In the genomic region with DNA sequence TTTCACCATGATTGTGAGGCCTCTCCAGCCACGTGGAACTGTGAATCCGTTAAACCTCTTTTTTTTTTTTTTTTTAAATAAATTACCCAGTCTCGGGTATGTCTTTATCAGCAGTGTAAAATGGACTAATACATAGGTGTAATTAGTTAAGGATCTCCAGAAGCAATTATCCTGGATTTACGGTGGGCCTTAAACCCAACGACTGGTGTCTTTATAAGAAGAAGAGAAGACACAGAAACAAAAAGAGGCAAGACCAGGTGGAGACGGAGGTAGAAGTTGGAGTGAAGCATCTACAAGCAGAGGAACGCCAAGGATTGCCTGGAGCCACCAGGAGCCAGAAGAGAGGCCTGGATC, we compare ENCODE assay signal across 1 cellular context.
TF ChIP-seq lines count a peak whose summit lies in the region.

No MANE protein-coding gene starts in this region.

TF ChIP-seq in IMR-90, 13 proteins besides CTCF, POLR2A, EP300 and RAD21 (continued from another document):
- TF ChIP-seq, protein P1, sequence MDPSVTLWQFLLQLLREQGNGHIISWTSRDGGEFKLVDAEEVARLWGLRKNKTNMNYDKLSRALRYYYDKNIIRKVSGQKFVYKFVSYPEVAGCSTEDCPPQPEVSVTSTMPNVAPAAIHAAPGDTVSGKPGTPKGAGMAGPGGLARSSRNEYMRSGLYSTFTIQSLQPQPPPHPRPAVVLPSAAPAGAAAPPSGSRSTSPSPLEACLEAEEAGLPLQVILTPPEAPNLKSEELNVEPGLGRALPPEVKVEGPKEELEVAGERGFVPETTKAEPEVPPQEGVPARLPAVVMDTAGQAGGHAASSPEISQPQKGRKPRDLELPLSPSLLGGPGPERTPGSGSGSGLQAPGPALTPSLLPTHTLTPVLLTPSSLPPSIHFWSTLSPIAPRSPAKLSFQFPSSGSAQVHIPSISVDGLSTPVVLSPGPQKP (IDR thresholded peaks at IDR 0.05; ENCODE audit: borderline replicate concordance, low read depth, low read length): no peak
- TF ChIP-seq NFE2L2 (IDR thresholded peaks at IDR 0.05; ENCODE audit: low read depth, low read length): no peak
- no peak for TF ChIP-seq RCOR1 (IDR thresholded peaks at IDR 0.05; ENCODE audit: insufficient replicate concordance, low read length)
- TF ChIP-seq, protein P2, sequence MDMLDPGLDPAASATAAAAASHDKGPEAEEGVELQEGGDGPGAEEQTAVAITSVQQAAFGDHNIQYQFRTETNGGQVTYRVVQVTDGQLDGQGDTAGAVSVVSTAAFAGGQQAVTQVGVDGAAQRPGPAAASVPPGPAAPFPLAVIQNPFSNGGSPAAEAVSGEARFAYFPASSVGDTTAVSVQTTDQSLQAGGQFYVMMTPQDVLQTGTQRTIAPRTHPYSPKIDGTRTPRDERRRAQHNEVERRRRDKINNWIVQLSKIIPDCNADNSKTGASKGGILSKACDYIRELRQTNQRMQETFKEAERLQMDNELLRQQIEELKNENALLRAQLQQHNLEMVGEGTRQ (IDR thresholded peaks at IDR 0.05; ENCODE audit: low read depth, low read length): no peak
- TF ChIP-seq FOS (IDR thresholded peaks at IDR 0.05; ENCODE audit: low read depth, low read length): no peak
- TF ChIP-seq CEBPB (IDR thresholded peaks at IDR 0.05; ENCODE audit: low read depth, low read length): no peak
- TF ChIP-seq SMC3 (IDR thresholded peaks at IDR 0.05; ENCODE audit: low read depth, low read length): no peak
- TF ChIP-seq BHLHE40 (IDR thresholded peaks at IDR 0.05; ENCODE audit: low read depth, low read length): no peak
- no peak for TF ChIP-seq MAFK (IDR thresholded peaks at IDR 0.05; ENCODE audit: low read depth, low read length)
- no peak for TF ChIP-seq MXI1 (IDR thresholded peaks at IDR 0.05; ENCODE audit: borderline replicate concordance, low read depth, low read length)
